ENCODE assay signal across 21 cellular contexts in genomic region chr12:6458281-6459003, GRCh38. TPM values are rescaled to one million over a fixed set of nuclear protein-coding genes. Genes with fewer than 3 reads are reported as not detected.
A peak's percentile ranks its signal among the peaks of the same experiment; 100 is the strongest.
DNase-seq lines count a peak whose midpoint lies in the region; ATAC-seq and TF ChIP-seq lines count a peak whose summit lies in the region.
"Had no signal": no experiment of that assay in that cellular context is flagged by ENCODE, and none has a peak within 500 bp of the region (broad histone marks: within the 10 kb centered on the region; RNA-seq: fewer than 3 reads in every experiment).

No MANE protein-coding gene starts in this region.

- peak overlapping the region; percentile 96 for H3K27ac ChIP-seq in neutrophil

- no peak for ATAC-seq in HG03571 (IDR thresholded peaks at IDR 0.05; ENCODE audit: unreplicated experiment)
- ATAC-seq: activated CD4-positive, CD25-positive, alpha-beta regulatory T cell treated with anti-CD3 and anti-CD28 coated beads, Interleukin-2, amount 50 U/mL, for 24 hours had no signal

- no peak overlapping the region for H3K4me3 Mint-ChIP-seq in activated CD4-positive, alpha-beta memory T cell treated with anti-CD3 and anti-CD28 coated beads for 36 hours
- H3K4me3 Mint-ChIP-seq in activated CD4-positive, alpha-beta memory T cell treated with anti-CD3 and anti-CD28 coated beads, Interleukin-2, amount 10 ng/mL, durations not matched to agents 7 days and 5 days, result no peak overlapping the region
- H3K4me3 Mint-ChIP-seq in IgD-negative memory B cell, result peak overlapping the region in 2 of 4 donors; percentile 17 to 54
- H3K4me3 Mint-ChIP-seq in activated naive CD8-positive, alpha-beta T cell, result peak overlapping the region; percentile 64

- no peaks in the 10 kb centered on the region for H3K9me3 ChIP-seq in neutrophil
- H3K9me3 ChIP-seq: HAP-1, spleen had no signal

- peak overlapping the region; percentile 71 for H3K27ac Mint-ChIP-seq in activated CD4-positive, alpha-beta memory T cell treated with anti-CD3 and anti-CD28 coated beads for 36 hours
- H3K27ac Mint-ChIP-seq in activated CD4-positive, alpha-beta memory T cell treated with anti-CD3 and anti-CD28 coated beads, Interleukin-2, amount 10 ng/mL, durations not matched to agents 7 days and 5 days, result no peak overlapping the region
- peak overlapping the region; percentile 85 to 98 (median 89) for H3K27ac Mint-ChIP-seq in IgD-negative memory B cell
- peak overlapping the region; percentile 90 for H3K27ac Mint-ChIP-seq in activated naive CD8-positive, alpha-beta T cell
- H3K27ac Mint-ChIP-seq: progenitor cell of endocrine pancreas had no signal

- H3K4me1 Mint-ChIP-seq in activated CD4-positive, alpha-beta memory T cell treated with anti-CD3 and anti-CD28 coated beads for 36 hours (ENCODE audit: low read depth), result peaks cover 80% of the 10 kb centered on the region
- H3K4me1 Mint-ChIP-seq in activated CD4-positive, alpha-beta memory T cell treated with anti-CD3 and anti-CD28 coated beads, Interleukin-2, amount 10 ng/mL, durations not matched to agents 7 days and 5 days, result peaks cover 78% of the 10 kb centered on the region
- peaks cover 47 to 68% (median 47%) of the 10 kb centered on the region in 3 donors for H3K4me1 Mint-ChIP-seq in IgD-negative memory B cell
- H3K4me1 Mint-ChIP-seq in activated naive CD8-positive, alpha-beta T cell (ENCODE audit: low read depth), result peaks cover 89% of the 10 kb centered on the region

- peak; percentile 11 for DNase-seq in activated CD4-positive, alpha-beta memory T cell treated with anti-CD3 and anti-CD28 coated beads for 36 hours
- DNase-seq in activated CD4-positive, alpha-beta memory T cell treated with anti-CD3 and anti-CD28 coated beads, Interleukin-2, amount 10 ng/mL, durations not matched to agents 7 days and 5 days, result no peak
- no peak for DNase-seq in NCI-H510A (lab: John Stamatoyannopoulos, UW)
- DNase-seq in AG08395 (ENCODE audit: low spot score), result no peak
- DNase-seq: ACHN; Calu3; cortex of kidney; Kasumi-1; NCI-H1105; NCI-H446; spleen; stimulated activated naive CD4-positive, alpha-beta T cell had no signal

- peaks cover 46 to 52% of the 10 kb centered on the region in 2 experiments for H3K4me1 ChIP-seq in neutrophil (ENCODE audit: control insufficient read depth in 1 of 2, insufficient read depth in 1 of 2, low read depth in 1 of 2, low read length in 1 of 2)
- H3K4me1 ChIP-seq: HAP-1 had no signal

- H3K4me3 ChIP-seq in neutrophil (ENCODE audit: low read depth in 1 of 2, low read length in 1 of 2), result no peak overlapping the region
- H3K4me3 ChIP-seq: HAP-1, spleen had no signal

- H3K27me3 ChIP-seq in neutrophil, result no peaks in the 10 kb centered on the region
- H3K27me3 ChIP-seq: spleen had no signal

- peaks cover 85% of the 10 kb centered on the region for H3K36me3 Mint-ChIP-seq in activated CD4-positive, alpha-beta memory T cell treated with anti-CD3 and anti-CD28 coated beads for 36 hours
- peaks cover 86% of the 10 kb centered on the region for H3K36me3 Mint-ChIP-seq in activated CD4-positive, alpha-beta memory T cell treated with anti-CD3 and anti-CD28 coated beads, Interleukin-2, amount 10 ng/mL, durations not matched to agents 7 days and 5 days (ENCODE audit: low read depth)
- peaks cover 20% of the 10 kb centered on the region for H3K36me3 Mint-ChIP-seq in IgD-negative memory B cell
- peaks cover 43% of the 10 kb centered on the region for H3K36me3 Mint-ChIP-seq in activated naive CD8-positive, alpha-beta T cell

- H3K36me3 ChIP-seq in neutrophil, result peaks cover 72% of the 10 kb centered on the region

- intact Hi-C loops in activated CD4-positive, alpha-beta memory T cell treated with anti-CD3 and anti-CD28 coated beads for 36 hours (cut with micrococcal nuclease), result loop anchor here (10.0 kb wide), 1 partner anchor 326 kb away; the partner anchor contains the start of gene CD4

- CTCF ChIA-PET in activated CD4-positive, alpha-beta memory T cell treated with anti-CD3 and anti-CD28 coated beads for 36 hours (lab: Charles Lee), result interaction anchor here (0.7 to 8.4 kb wide), 4 partner anchors 13 to 95 kb away, joined by 3 to 288 read pairs (median 24); partner anchors contain the start of gene CD27
- CTCF ChIA-PET in activated CD4-positive, alpha-beta memory T cell treated with anti-CD3 and anti-CD28 coated beads, Interleukin-2, amount 10 ng/mL, durations not matched to agents 7 days and 5 days (lab: Charles Lee), result interaction anchor here (1.1 kb wide), 1 partner anchor 12 kb away, joined by 4 read pairs; the partner anchor contains the start of gene VAMP1

- TF ChIP-seq CTCF in neutrophil (IDR thresholded peaks at IDR 0.05), result no peak

- H3K27me3 Mint-ChIP-seq in activated CD4-positive, alpha-beta memory T cell treated with anti-CD3 and anti-CD28 coated beads for 36 hours, result no peaks in the 10 kb centered on the region
- H3K27me3 Mint-ChIP-seq in activated CD4-positive, alpha-beta memory T cell treated with anti-CD3 and anti-CD28 coated beads, Interleukin-2, amount 10 ng/mL, durations not matched to agents 7 days and 5 days, result no peaks in the 10 kb centered on the region
- H3K27me3 Mint-ChIP-seq in IgD-negative memory B cell, result no peaks in the 10 kb centered on the region
- no peaks in the 10 kb centered on the region for H3K27me3 Mint-ChIP-seq in activated naive CD8-positive, alpha-beta T cell
- H3K27me3 Mint-ChIP-seq: progenitor cell of endocrine pancreas had no signal

- POLR2A ChIA-PET in activated CD4-positive, alpha-beta memory T cell treated with anti-CD3 and anti-CD28 coated beads for 36 hours (lab: Charles Lee), result interaction anchor here (0.9 to 6.1 kb wide), 6 partner anchors 7 to 78 kb away, joined by 3 to 96 read pairs (median 39); partner anchors contain the start of genes CD27, TAPBPL and VAMP1
- POLR2A ChIA-PET in activated CD4-positive, alpha-beta memory T cell treated with anti-CD3 and anti-CD28 coated beads, Interleukin-2, amount 10 ng/mL, durations not matched to agents 7 days and 5 days (lab: Charles Lee), result interaction anchor here (0.5 to 21.3 kb wide), 12 partner anchors 9 to 135 kb away, joined by 3 to 298 read pairs (median 6); partner anchors contain the start of genes CD27, GAPDH, MRPL51 and VAMP1

- no peaks in the 10 kb centered on the region for H3K9me3 Mint-ChIP-seq in activated CD4-positive, alpha-beta memory T cell treated with anti-CD3 and anti-CD28 coated beads for 36 hours
- H3K9me3 Mint-ChIP-seq in activated CD4-positive, alpha-beta memory T cell treated with anti-CD3 and anti-CD28 coated beads, Interleukin-2, amount 10 ng/mL, durations not matched to agents 7 days and 5 days, result no peaks in the 10 kb centered on the region
- no peaks in the 10 kb centered on the region for H3K9me3 Mint-ChIP-seq in IgD-negative memory B cell
- no peaks in the 10 kb centered on the region for H3K9me3 Mint-ChIP-seq in activated naive CD8-positive, alpha-beta T cell (ENCODE audit: low read depth)

RNA-seq across cellular contexts. Expression of gene TAPBPL, which starts 6.6 kb away (rescaled TPM):
- total RNA-seq in activated CD4-positive, alpha-beta memory T cell treated with anti-CD3 and anti-CD28 coated beads for 36 hours, result 10 to 100 TPM; 33.4 to 35.0 TPM
- total RNA-seq in activated CD4-positive, alpha-beta memory T cell treated with anti-CD3 and anti-CD28 coated beads, Interleukin-2, amount 10 ng/mL, durations not matched to agents 7 days and 5 days, result 10 to 100 TPM; 45.0 to 49.0 TPM
- polyA plus RNA-seq in IgD-negative memory B cell, result 125 TPM
- total RNA-seq: G401 had no signal

RNA-seq across cellular contexts. Expression of gene VAMP1, which starts 12.0 kb away (rescaled TPM):
- total RNA-seq in activated CD4-positive, alpha-beta memory T cell treated with anti-CD3 and anti-CD28 coated beads for 36 hours, result 10 to 100 TPM; 27.7 to 30.2 TPM
- 10 to 100 TPM; 45.1 to 50.9 TPM for total RNA-seq in activated CD4-positive, alpha-beta memory T cell treated with anti-CD3 and anti-CD28 coated beads, Interleukin-2, amount 10 ng/mL, durations not matched to agents 7 days and 5 days
- 8.1 TPM for polyA plus RNA-seq in IgD-negative memory B cell

RNA-seq across cellular contexts. Expression of gene CD27, which starts 13.7 kb away (rescaled TPM):
- total RNA-seq in activated CD4-positive, alpha-beta memory T cell treated with anti-CD3 and anti-CD28 coated beads for 36 hours, result 10 to 100 TPM; 36.5 to 39.3 TPM
- 10 to 100 TPM; 39.9 to 43.4 TPM for total RNA-seq in activated CD4-positive, alpha-beta memory T cell treated with anti-CD3 and anti-CD28 coated beads, Interleukin-2, amount 10 ng/mL, durations not matched to agents 7 days and 5 days
- polyA plus RNA-seq in IgD-negative memory B cell, result 264 TPM
- total RNA-seq: Calu3, G401, myocyte, progenitor cell of endocrine pancreas had no signal

RNA-seq across cellular contexts. Expression of gene MRPL51, which starts 34.6 kb away (rescaled TPM):
- total RNA-seq in activated CD4-positive, alpha-beta memory T cell treated with anti-CD3 and anti-CD28 coated beads for 36 hours, result 100 to 1,000 TPM; 289 to 312 TPM
- total RNA-seq in activated CD4-positive, alpha-beta memory T cell treated with anti-CD3 and anti-CD28 coated beads, Interleukin-2, amount 10 ng/mL, durations not matched to agents 7 days and 5 days, result 100 to 1,000 TPM; 204 to 208 TPM
- 165 TPM for polyA plus RNA-seq in IgD-negative memory B cell

RNA-seq across cellular contexts. Expression of gene NCAPD2, which starts 35.5 kb away (rescaled TPM):
- total RNA-seq in activated CD4-positive, alpha-beta memory T cell treated with anti-CD3 and anti-CD28 coated beads for 36 hours, result 100 to 1,000 TPM; 192 to 196 TPM
- 100 to 1,000 TPM; 153 to 156 TPM for total RNA-seq in activated CD4-positive, alpha-beta memory T cell treated with anti-CD3 and anti-CD28 coated beads, Interleukin-2, amount 10 ng/mL, durations not matched to agents 7 days and 5 days
- 21.1 TPM for polyA plus RNA-seq in IgD-negative memory B cell
